ENCODE assay signal across 13 cellular contexts in genomic region chr20:50514750-50515149, GRCh38. TPM values are rescaled to one million over a fixed set of nuclear protein-coding genes. Genes with fewer than 3 reads are reported as not detected.
DNase-seq lines count a peak whose midpoint lies in the region; ATAC-seq, FAIRE-seq and TF ChIP-seq lines count a peak whose summit lies in the region.
"Had no signal": no experiment of that assay in that cellular context is flagged by ENCODE, and none has a peak within 500 bp of the region (broad histone marks: within the 10 kb centered on the region; RNA-seq: fewer than 3 reads in every experiment).

No MANE protein-coding gene starts in this region.

- H3K9me3 Mint-ChIP-seq in activated CD8-positive, alpha-beta memory T cell treated with anti-CD3 and anti-CD28 coated beads, Interleukin-2, amount 10 ng/mL, durations not matched to agents 7 days and 5 days (ENCODE audit: low read depth) = no peaks in the 10 kb centered on the region
- no peaks in the 10 kb centered on the region for H3K9me3 Mint-ChIP-seq in chondrocyte (ENCODE audit: low read depth)

- H3K27ac Mint-ChIP-seq in activated CD8-positive, alpha-beta memory T cell treated with anti-CD3 and anti-CD28 coated beads, Interleukin-2, amount 10 ng/mL, durations not matched to agents 7 days and 5 days = peak overlapping the region; percentile 81
- H3K27ac Mint-ChIP-seq in chondrocyte (ENCODE audit: unreplicated experiment) = peak overlapping the region; percentile 87

- peaks cover 88% of the 10 kb centered on the region for H3K4me1 ChIP-seq in Loucy (ENCODE audit: insufficient read depth, low read length, poor library complexity, severe bottlenecking)
- H3K4me1 ChIP-seq in small intestine (ENCODE audit: control insufficient read depth in 2 of 2, insufficient read depth in 1 of 2, low read depth in 1 of 2, low read length in 1 of 2) = peaks cover 3 to 17% of the 10 kb centered on the region in 2 donors

- H3K27me3 ChIP-seq in Loucy (ENCODE audit: insufficient read depth, low read length, poor library complexity, severe bottlenecking) (no peaks in the 10 kb centered on the region), small intestine (ENCODE audit: control insufficient read depth in 2 of 2, insufficient read depth in 2 of 2, low read length in 2 of 2) (no peaks in the 10 kb centered on the region)
- H3K27me3 ChIP-seq: esophagus muscularis mucosa, right atrium auricular region had no signal

- H3K4me2 ChIP-seq in Loucy (ENCODE audit: low read depth, low read length, poor library complexity, severe bottlenecking) = peak overlapping the region; percentile 83

- WGBS in small intestine, 3 donors = 77 to 87% (median 83%) methylated on average over 3 of the region's 3 CpGs

- peaks cover 90% of the 10 kb centered on the region for H3K79me2 ChIP-seq in Loucy (ENCODE audit: insufficient read depth, low read length)

- peak overlapping the region; percentile 24 to 43 for H3K27ac ChIP-seq in small intestine (ENCODE audit: low read depth in 1 of 2, low read length in 1 of 2)

- H3K9ac ChIP-seq in Loucy (ENCODE audit: low read depth, low read length, poor library complexity, severe bottlenecking) = peak overlapping the region; percentile 79

- no peaks in the 10 kb centered on the region for H3K27me3 Mint-ChIP-seq in activated CD8-positive, alpha-beta memory T cell treated with anti-CD3 and anti-CD28 coated beads, Interleukin-2, amount 10 ng/mL, durations not matched to agents 7 days and 5 days
- no peaks in the 10 kb centered on the region for H3K27me3 Mint-ChIP-seq in chondrocyte (ENCODE audit: low read depth)

- FAIRE-seq in small intestine (lab: Jason Lieb, UNC) = no peak

- peak overlapping the region; percentile 95 for H3K4me3 Mint-ChIP-seq in activated CD8-positive, alpha-beta memory T cell treated with anti-CD3 and anti-CD28 coated beads, Interleukin-2, amount 10 ng/mL, durations not matched to agents 7 days and 5 days
- H3K4me3 Mint-ChIP-seq in chondrocyte (ENCODE audit: unreplicated experiment) = no peak overlapping the region

- no peak overlapping the region for H2AFZ ChIP-seq in Loucy (ENCODE audit: low read length)

- H3K9me3 ChIP-seq in Loucy (ENCODE audit: insufficient read depth, low read depth, low read length) = no peaks in the 10 kb centered on the region
- H3K9me3 ChIP-seq in small intestine (ENCODE audit: control insufficient read depth, low read depth) = no peaks in the 10 kb centered on the region
- H3K9me3 ChIP-seq: esophagus muscularis mucosa, right atrium auricular region had no signal

- peaks cover 75% of the 10 kb centered on the region for H3K4me1 Mint-ChIP-seq in activated CD8-positive, alpha-beta memory T cell treated with anti-CD3 and anti-CD28 coated beads, Interleukin-2, amount 10 ng/mL, durations not matched to agents 7 days and 5 days
- peaks cover 77% of the 10 kb centered on the region for H3K4me1 Mint-ChIP-seq in chondrocyte (ENCODE audit: low read depth)

- ATAC-seq in activated CD8-positive, alpha-beta memory T cell treated with anti-CD3 and anti-CD28 coated beads, Interleukin-2, amount 10 ng/mL, durations not matched to agents 7 days and 5 days = no peak

- H3K36me3 Mint-ChIP-seq in activated CD8-positive, alpha-beta memory T cell treated with anti-CD3 and anti-CD28 coated beads, Interleukin-2, amount 10 ng/mL, durations not matched to agents 7 days and 5 days = peaks cover 43% of the 10 kb centered on the region
- no peaks in the 10 kb centered on the region for H3K36me3 Mint-ChIP-seq in chondrocyte (ENCODE audit: low read depth)

- DNase-seq in activated CD8-positive, alpha-beta memory T cell treated with anti-CD3 and anti-CD28 coated beads, Interleukin-2, amount 10 ng/mL, durations not matched to agents 7 days and 5 days = no peak
- no peak for DNase-seq in activated CD8-positive, alpha-beta memory T cell treated with anti-CD3 and anti-CD28 coated beads for 24 hours
- DNase-seq in chondrocyte (ENCODE audit: low spot score) (no peak), small intestine (no peak), DMS79 (lab: John Stamatoyannopoulos, UW) (no peak), HCEC 1CT (no peak), NCI-H2029 (lab: John Stamatoyannopoulos, UW) (no peak)
- DNase-seq: ACHN, NCI-H82, T1000 had no signal

- H3K4me3 ChIP-seq in Loucy (ENCODE audit: low read length, poor library complexity, severe bottlenecking) (peak overlapping the region; percentile 85), small intestine (ENCODE audit: low read depth in 1 of 2, low read length in 2 of 2) (no peak overlapping the region)
- H3K4me3 ChIP-seq: right atrium auricular region had no signal

- no peaks in the 10 kb centered on the region for H3K36me3 ChIP-seq in Loucy (ENCODE audit: insufficient read depth, low read length)
- no peaks in the 10 kb centered on the region for H3K36me3 ChIP-seq in small intestine (ENCODE audit: control insufficient read depth in 2 of 2, insufficient read depth in 2 of 2, low read length in 2 of 2)
- H3K36me3 ChIP-seq: esophagus muscularis mucosa, right atrium auricular region had no signal

- no peaks in the 10 kb centered on the region for H3K9me2 ChIP-seq in Loucy (replicated peaks; ENCODE audit: low read depth, low read length)

- H3F3A ChIP-seq in Loucy (ENCODE audit: low read depth) = no peaks in the 10 kb centered on the region

- CTCF ChIA-PET in activated CD8-positive, alpha-beta memory T cell treated with anti-CD3 and anti-CD28 coated beads, Interleukin-2, amount 10 ng/mL, durations not matched to agents 7 days and 5 days (lab: Charles Lee) = interaction anchor here (0.8 to 6.8 kb wide), 8 partner anchors 9 to 280 kb away, joined by 3 to 40 read pairs (median 4); partner anchors contain the start of gene BCAS4

- peaks cover 95% of the 10 kb centered on the region for H4K20me1 ChIP-seq in Loucy (ENCODE audit: insufficient read depth, low read length, poor library complexity, severe bottlenecking)

- TF ChIP-seq CTCF in Loucy (conservative IDR thresholded peaks at IDR 0.05; ENCODE audit: low read length) (no peak), chondrocyte (IDR thresholded peaks at IDR 0.05) (no peak)

RNA-seq across cellular contexts. Expression of gene PTPN1, which starts 4.6 kb away (rescaled TPM):
- 10 to 100 TPM; 62.5 to 74.7 TPM for total RNA-seq in activated CD8-positive, alpha-beta memory T cell treated with anti-CD3 and anti-CD28 coated beads, Interleukin-2, amount 10 ng/mL, durations not matched to agents 7 days and 5 days
- total RNA-seq in chondrocyte = 30.3 to 32.4 TPM (median 30.8 TPM) in 3 replicates
- 10 to 100 TPM in 1 of 3 donors, 1 to 10 TPM in 2; 6.5 to 16.6 (median 8.6) TPM for polyA plus RNA-seq in small intestine
